In genomic region chr2:211845346-211846030, GRCh38 we compare ENCODE assay signal across 30 cellular contexts.
"Had no signal": no experiment of that assay in that cellular context is flagged by ENCODE, and none has a peak within 500 bp of the region (broad histone marks: within the 10 kb centered on the region; RNA-seq: fewer than 3 reads in every experiment).

No MANE protein-coding gene starts in this region.

- H3K27ac ChIP-seq: brain microvascular endothelial cell, Peyer's patch, VCaP had no signal

- H3K4me3 ChIP-seq: Peyer's patch had no signal

- H3K4me1 ChIP-seq: Peyer's patch had no signal

- DNase-seq: activated CD4-positive, alpha-beta T cell treated with anti-CD3 and anti-CD28 coated beads, Interleukin-2, amount 10 ng/mL, durations not matched to agents 24 days and 14 days; activated CD4-positive, alpha-beta T cell treated with anti-CD3 and anti-CD28 coated beads, Interleukin-2, amount 50 U/mL, for 4 hours; activated CD8-positive, alpha-beta T cell treated with anti-CD3 and anti-CD28 coated beads for 36 hours; activated effector memory CD4-positive, alpha-beta T cell treated with anti-CD3 and anti-CD28 coated beads, Interleukin-2, amount 50 U/mL, for 16 hours; activated naive CD4-positive, alpha-beta T cell; activated naive CD4-positive, alpha-beta T cell treated with anti-CD3 and anti-CD28 coated beads, Interleukin-2, amount 50 U/mL, for 16 hours; activated naive CD8-positive, alpha-beta T cell treated with anti-CD3 and anti-CD28 coated beads for 36 hours; activated T-cell treated with anti-CD3 and anti-CD28 coated beads, Interleukin-2, amount 50 U/mL, for 1 hour; activated T-cell treated with anti-CD3 and anti-CD28 coated beads, Interleukin-2, amount 50 U/mL, for 72 hours; amniotic stem cell; aorta; brain microvascular endothelial cell; central memory CD4-positive, alpha-beta T cell; KG1; MM.1S; MV-4-11; NCI-H1092; NCI-H187; NCI-H2029 treated with DMSO at 0.1 percent for 48 hours; NCI-H345; NCI-H526 treated with DMSO at 0.1 percent for 48 hours; NK-92 treated with Interleukin-12 subunit alpha and Interleukin-12 subunit beta, amount 100 ng/mL, for 24 hours; PC-3; Peyer's patch; RPMI8226; SHP77 treated with DMSO at 0.1 percent for 48 hours; T-helper 1 cell; T-helper 2 cell; T-helper 9 cell had no signal

- H3K36me3 ChIP-seq: brain microvascular endothelial cell, Peyer's patch had no signal

- H3K9me3 ChIP-seq: Peyer's patch had no signal

- H3K27me3 ChIP-seq: brain microvascular endothelial cell, Peyer's patch had no signal
